In the genomic region with DNA sequence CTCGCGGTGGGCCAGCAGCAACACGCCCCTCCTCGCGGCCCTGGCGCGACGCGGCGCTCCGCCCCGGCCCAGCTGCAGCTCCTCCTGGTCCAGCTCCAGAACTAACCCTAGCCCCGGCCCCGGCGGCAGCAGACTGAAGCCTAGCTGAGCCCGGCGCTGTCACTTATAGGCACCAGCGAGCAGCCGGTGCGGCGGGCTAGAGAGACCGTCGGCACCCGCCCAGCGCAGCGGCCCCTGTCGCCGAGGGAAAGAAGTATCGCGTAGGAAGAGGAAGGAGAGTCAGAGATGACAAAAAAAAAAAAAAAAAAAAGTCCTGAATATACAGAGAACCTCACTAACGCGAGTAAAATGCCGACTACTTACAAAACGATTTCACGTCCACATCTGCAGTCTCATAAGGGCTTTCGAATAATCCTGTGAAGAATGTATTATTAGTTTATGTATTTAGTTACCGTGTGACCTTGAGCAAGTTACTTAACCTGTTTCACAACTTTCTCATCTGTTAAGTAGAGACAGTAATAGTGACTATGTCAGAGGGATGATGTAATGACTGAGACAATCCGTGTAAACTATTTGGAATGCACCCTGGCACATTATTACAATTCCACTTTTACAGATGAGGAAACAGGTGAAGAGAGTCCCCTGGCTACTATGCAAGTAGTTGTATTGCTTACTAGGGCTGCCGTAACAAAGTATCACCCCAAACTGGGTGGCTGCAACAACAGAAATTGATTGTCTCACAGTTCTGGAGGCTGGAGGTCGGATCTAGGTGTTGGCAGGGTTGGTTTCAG, we compare ENCODE assay signal across 8 cellular contexts. TPM values are rescaled to one million over a fixed set of nuclear protein-coding genes. Genes with fewer than 3 reads are reported as not detected.
A peak's percentile ranks its signal among the peaks of the same experiment; 100 is the strongest.
DNase-seq lines count a peak whose midpoint lies in the region; ATAC-seq and TF ChIP-seq lines count a peak whose summit lies in the region.

A gene (minus strand): TSS at position 135 of the 791 bp plus-strand sequence. CDS start 791 bp downstream, outside the sequence.

- TF ChIP-seq CTCF in AG04449 (IDR thresholded peaks at IDR 0.05; ENCODE audit: insufficient read depth, low read length, missing control alignments) (peak; percentile 89), activated B cell treated with CpG ODN at 0.5 μM for 24 hours (IDR thresholded peaks at IDR 0.05) (peak; percentile 22)

- H3K27me3 Mint-ChIP-seq in activated B cell treated with CpG ODN at 0.5 μM for 24 hours, result no peaks in the 10 kb centered on the region

- H3K27ac Mint-ChIP-seq in activated B cell treated with CpG ODN at 0.5 μM for 24 hours, result peak within 1 kb of the TSS; percentile 98

- no peaks in the 10 kb centered on the region for H3K9me3 Mint-ChIP-seq in activated B cell treated with CpG ODN at 0.5 μM for 24 hours

- ATAC-seq in GM18867 (IDR thresholded peaks at IDR 0.05; ENCODE audit: unreplicated experiment) (peak; percentile 87), HG03108 (IDR thresholded peaks at IDR 0.05; ENCODE audit: unreplicated experiment) (peak; percentile 85), activated B cell treated with CpG ODN at 0.5 μM for 24 hours (ENCODE audit: low read depth) (peak; percentile 95)

- peak within 1 kb of the TSS; percentile 86 for H3K4me3 Mint-ChIP-seq in activated B cell treated with CpG ODN at 0.5 μM for 24 hours

- H3K4me3 ChIP-seq in AG04449 (ENCODE audit: low read depth, low read length), result peak within 1 kb of the TSS; percentile 66

- DNase-seq in AG04449 (ENCODE audit: low read depth, low spot score) (peak; percentile 56), NCI-H226 (peak; percentile 79), activated B cell treated with CpG ODN at 0.5 μM for 24 hours (peak; percentile 94), iris pigment epithelial cell (ENCODE audit: low read depth) (peak; percentile 92)
- DNase-seq in central memory CD4-positive, alpha-beta T cell, result peak; percentile 92
- peak; percentile 91 for DNase-seq in stimulated activated CD4-positive, alpha-beta T cell treated with anti-CD3 and anti-CD28 coated beads, Interleukin-12 subunit alpha, Interleukin-12 subunit beta, amount 100 ng/mL, for 4 hours

- intact Hi-C loops in activated B cell treated with CpG ODN at 0.5 μM for 24 hours (cut with micrococcal nuclease), result loop anchor here (1.0 to 2.0 kb wide), 4 partner anchors 18 to 167 kb away; a partner anchor contains a TSS

- POLR2A ChIA-PET in AG04449 (lab: Yijun Ruan, JAX) (interaction anchor here (0.7 to 1.9 kb wide), 27 partner anchors 9 to 215 kb away, joined by 3 to 55 read pairs (median 4); a partner anchor contains a TSS), activated B cell treated with CpG ODN at 0.5 μM for 24 hours (lab: Charles Lee) (interaction anchor here (0.5 to 7.6 kb wide), 36 partner anchors 8 to 1158 kb away, joined by 3 to 127 read pairs (median 4); a partner anchor contains a TSS)

- peaks cover 6% of the 10 kb centered on the region for H3K36me3 Mint-ChIP-seq in activated B cell treated with CpG ODN at 0.5 μM for 24 hours (ENCODE audit: low read depth)

- CTCF ChIA-PET in AG04449 (lab: Yijun Ruan, JAX), result interaction anchor here (0.6 to 8.0 kb wide), 23 partner anchors 9 to 144 kb away, joined by 3 to 68 read pairs (median 4); no protein-coding TSS in a partner anchor
- CTCF ChIA-PET in activated B cell treated with CpG ODN at 0.5 μM for 24 hours (lab: Charles Lee), result interaction anchor here (0.6 to 2.7 kb wide), 8 partner anchors 11 to 129 kb away, joined by 3 to 20 read pairs (median 4); no protein-coding TSS in a partner anchor

- peaks cover 48% of the 10 kb centered on the region for H3K4me1 Mint-ChIP-seq in activated B cell treated with CpG ODN at 0.5 μM for 24 hours

RNA-seq across cellular contexts. Expression of the gene that starts here (rescaled TPM):
- total RNA-seq in activated B cell treated with CpG ODN at 0.5 μM for 24 hours, result 12.2 and 13.6 TPM in 2 replicates

Comparison
In these comparisons a context has a peak if more than half of its experiments do, and no peak if none do; other contexts are left out.
1. Peak in every context shown above with its lines: DNase-seq, ATAC-seq and H3K4me3 ChIP-seq.